ENCODE assay signal across 1 cellular context in genomic region chr18:35590935-35591334, GRCh38.
TF ChIP-seq lines count a peak whose summit lies in the region.

No MANE protein-coding gene starts in this region.

TF ChIP-seq in IMR-90, 13 proteins besides CTCF, POLR2A, EP300 and RAD21 (continued from another document):
- TF ChIP-seq RFX5 (IDR thresholded peaks at IDR 0.05; ENCODE audit: low read depth, low read length), result no peak
- no peak for TF ChIP-seq MAFK (IDR thresholded peaks at IDR 0.05; ENCODE audit: low read depth, low read length)
- TF ChIP-seq MXI1 (IDR thresholded peaks at IDR 0.05; ENCODE audit: borderline replicate concordance, low read depth, low read length), result no peak
- TF ChIP-seq CHD1 (IDR thresholded peaks at IDR 0.05; ENCODE audit: low read depth, low read length), result no peak
- no peak for TF ChIP-seq FOS (IDR thresholded peaks at IDR 0.05; ENCODE audit: low read depth, low read length)
- no peak; the same call in 1 of the 2 replicates for TF ChIP-seq CEBPB (IDR thresholded peaks at IDR 0.05; ENCODE audit: low read depth, low read length)
- TF ChIP-seq BHLHE40 (IDR thresholded peaks at IDR 0.05; ENCODE audit: low read depth, low read length), result no peak
- TF ChIP-seq SMC3 (IDR thresholded peaks at IDR 0.05; ENCODE audit: low read depth, low read length), result no peak
- no peak for TF ChIP-seq RCOR1 (IDR thresholded peaks at IDR 0.05; ENCODE audit: insufficient replicate concordance, low read length)
